In the genomic region with DNA sequence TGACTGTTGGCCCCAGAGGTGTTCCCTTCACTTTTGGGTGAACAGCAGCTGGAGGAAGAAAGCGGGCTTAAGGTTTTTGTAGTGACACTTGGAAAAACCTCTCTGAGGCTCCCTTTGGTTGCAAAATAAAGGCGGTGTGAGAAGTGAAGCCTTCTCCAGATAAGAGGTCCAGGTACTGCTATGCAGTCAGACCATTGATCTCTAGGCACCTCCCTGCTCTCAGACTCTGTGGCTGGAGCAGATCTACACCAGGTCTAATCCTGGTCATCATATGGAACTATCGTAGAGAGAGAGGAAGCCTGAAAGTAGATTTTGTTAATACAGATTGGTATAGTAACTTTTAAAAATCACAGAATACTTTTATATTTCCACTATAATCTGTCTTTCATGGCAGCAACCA, we compare ENCODE assay signal across 12 cellular contexts. TPM values are rescaled to one million over a fixed set of nuclear protein-coding genes. Genes with fewer than 3 reads are reported as not detected.
DNase-seq lines count a peak whose midpoint lies in the region; ATAC-seq and TF ChIP-seq lines count a peak whose summit lies in the region.
"Had no signal": no experiment of that assay in that cellular context is flagged by ENCODE, and none has a peak within 500 bp of the region (broad histone marks: within the 10 kb centered on the region; RNA-seq: fewer than 3 reads in every experiment).

No MANE protein-coding gene starts in this region.

- no TSS peak for BruUV-seq in mammary epithelial cell (replicated peaks; lab: Mats Ljungman, UMichigan)

- CTCF ChIA-PET in mammary epithelial cell (lab: Charles Lee; ENCODE audit: low non-redundant PET), result no interaction called here

- H3K4me3 ChIP-seq in mammary epithelial cell (replicated peaks in 1 of 3; ENCODE audit: insufficient read depth in 1 of 3, low read depth in 2 of 3, low read length in 3 of 3) (no peak overlapping the region), gastroesophageal sphincter (no peak overlapping the region), uterus (no peak overlapping the region)
- H3K4me3 ChIP-seq: BLaER1 treated with 17β-estradiol and CSF1 and Interleukin-3, amounts not matched to agents 10 nM and 100 nM had no signal

- no peaks in the 10 kb centered on the region for H3K27me3 Mint-ChIP-seq in osteocyte (ENCODE audit: unreplicated experiment)

- in situ Hi-C loops in mammary epithelial cell (cut with MboI; ENCODE audit: low sequenced_read_pairs in 2 of 2), result no loop called here

- peaks cover 11% of the 10 kb centered on the region for H3K36me3 Mint-ChIP-seq in osteocyte (ENCODE audit: unreplicated experiment)

- no peak for ATAC-seq in gastroesophageal sphincter

- peaks cover 53% of the 10 kb centered on the region for H3K4me1 ChIP-seq in mammary epithelial cell (ENCODE audit: insufficient read depth, low read length)
- H3K4me1 ChIP-seq in gastroesophageal sphincter, result peaks cover 14 to 97% (median 57%) of the 10 kb centered on the region in 3 donors
- peaks cover 4 to 7% of the 10 kb centered on the region in 2 donors for H3K4me1 ChIP-seq in uterus

- H3K79me2 ChIP-seq in mammary epithelial cell (ENCODE audit: insufficient read depth, low read length), result peaks cover 52% of the 10 kb centered on the region

- TF ChIP-seq CTCF in mammary epithelial cell (conservative IDR thresholded peaks at IDR 0.05 in 1 of 2, IDR thresholded peaks at IDR 0.05 in 1 of 2; ENCODE audit: extremely low read depth in 1 of 2, insufficient read depth in 1 of 2, low read depth in 1 of 2, low read length in 2 of 2) (no peak), gastroesophageal sphincter (IDR thresholded peaks at IDR 0.05) (no peak), osteocyte (IDR thresholded peaks at IDR 0.05) (no peak), uterus (IDR thresholded peaks at IDR 0.05) (no peak)

- peaks cover 82% of the 10 kb centered on the region for H3K4me1 Mint-ChIP-seq in osteocyte (ENCODE audit: unreplicated experiment)

- H3K27ac Mint-ChIP-seq in osteocyte (ENCODE audit: unreplicated experiment), result peak overlapping the region; percentile 90

- no peak overlapping the region for H3K4me2 ChIP-seq in mammary epithelial cell (ENCODE audit: insufficient read depth, low read depth, low read length)
- H3K4me2 ChIP-seq: BLaER1 treated with 17β-estradiol and CSF1 and Interleukin-3, amounts not matched to agents 10 nM and 100 nM had no signal

- DNase-seq in mammary epithelial cell, result no peak
- no peak for DNase-seq in osteocyte (ENCODE audit: extremely low spot score, unreplicated experiment)
- no peak for DNase-seq in uterus
- DNase-seq in C1 segment of cervical spinal cord (lab: John Stamatoyannopoulos, UW), result no peak
- no peak for DNase-seq in NCI-H2196 (lab: John Stamatoyannopoulos, UW; ENCODE audit: unreplicated experiment)
- no peak for DNase-seq in GM19240 (ENCODE audit: insufficient read length, low spot score)
- DNase-seq: DMS 273 treated with DMSO at 0.1 percent for 48 hours, NCI-H1048, NCI-H345, NCI-H526 treated with DMSO at 0.1 percent for 48 hours had no signal

- no peak for TF ChIP-seq EP300 in gastroesophageal sphincter (IDR thresholded peaks at IDR 0.05)

- no peak overlapping the region for H3K9ac ChIP-seq in mammary epithelial cell (ENCODE audit: insufficient read depth, low read length)
- H3K9ac ChIP-seq: BLaER1 treated with 17β-estradiol and CSF1 and Interleukin-3, amounts not matched to agents 10 nM and 100 nM had no signal

- intact Hi-C loops in mammary epithelial cell (cut with micrococcal nuclease), result loop anchor here (10.0 kb wide), 1 partner anchor 165 kb away; a partner anchor contains a TSS
- intact Hi-C loops in uterus (cut with DNase I; ENCODE audit: low total_unique reads), result no loop called here

- 95% methylated on average over 3 of the region's 3 CpGs for WGBS in mammary epithelial cell (ENCODE audit: low coverage, missing lambda C conversion rate)
- 77 to 88% methylated on average over 1 to 2 of the region's 3 CpGs for WGBS in gastroesophageal sphincter (ENCODE audit: low coverage in 1 of 2), 2 donors

- H3K27ac ChIP-seq in mammary epithelial cell (ENCODE audit: insufficient read depth, low read depth, low read length), result no peak overlapping the region
- peak overlapping the region in 3 of 4 donors; percentile 64 to 73 (median 67) for H3K27ac ChIP-seq in gastroesophageal sphincter
- peak overlapping the region; percentile 25 for H3K27ac ChIP-seq in uterus
- H3K27ac ChIP-seq: BLaER1 treated with 17β-estradiol and CSF1 and Interleukin-3, amounts not matched to agents 10 nM and 100 nM had no signal

- H4K20me1 ChIP-seq in mammary epithelial cell (ENCODE audit: insufficient read depth, low read length), result no peaks in the 10 kb centered on the region

- H3K36me3 ChIP-seq in mammary epithelial cell (ENCODE audit: insufficient read depth, low read length) (no peaks in the 10 kb centered on the region), gastroesophageal sphincter (no peaks in the 10 kb centered on the region), uterus (no peaks in the 10 kb centered on the region)

- H2AFZ ChIP-seq in mammary epithelial cell (ENCODE audit: low read depth, low read length), result peak overlapping the region; percentile 54

- H3K9me3 Mint-ChIP-seq in osteocyte (ENCODE audit: unreplicated experiment), result no peaks in the 10 kb centered on the region

- H3K9me3 ChIP-seq in mammary epithelial cell (replicated peaks; ENCODE audit: insufficient read depth, low read length), result no peaks in the 10 kb centered on the region
- H3K9me3 ChIP-seq in gastroesophageal sphincter, result no peaks in the 10 kb centered on the region
- H3K9me3 ChIP-seq in uterus, result no peaks in the 10 kb centered on the region
- H3K9me3 ChIP-seq: BLaER1 treated with 17β-estradiol and CSF1 and Interleukin-3, amounts not matched to agents 10 nM and 100 nM had no signal

- no peak overlapping the region for H3K4me3 Mint-ChIP-seq in osteocyte (ENCODE audit: unreplicated experiment)

- dilution Hi-C loops in mammary epithelial cell (cut with HindIII; ENCODE audit: low sequenced_read_pairs), result no loop called here

- H3K27me3 ChIP-seq in mammary epithelial cell (ENCODE audit: insufficient read depth, low read length) (no peaks in the 10 kb centered on the region), gastroesophageal sphincter (no peaks in the 10 kb centered on the region), uterus (no peaks in the 10 kb centered on the region)
- H3K27me3 ChIP-seq: BLaER1 treated with 17β-estradiol and CSF1 and Interleukin-3, amounts not matched to agents 10 nM and 100 nM had no signal

- TF ChIP-seq POLR2A in gastroesophageal sphincter (IDR thresholded peaks at IDR 0.05) (no peak), uterus (IDR thresholded peaks at IDR 0.05) (no peak)

RNA-seq across cellular contexts. Expression of a gene that starts 47.5 kb away (rescaled TPM):
- 100 to 1,000 TPM in 1 of 2 donors, 10 to 100 TPM in 1; 37.5 to 125 TPM for total RNA-seq in mammary epithelial cell
- 20.0 TPM for polyA plus RNA-seq in mammary epithelial cell
- 33.9 TPM for polyA minus RNA-seq in mammary epithelial cell
- total RNA-seq in gastroesophageal sphincter, result 100 to 1,000 TPM; 113 to 129 (median 118) TPM
- 66.6 and 71.8 TPM in 2 replicates for total RNA-seq in osteocyte
- total RNA-seq in uterus, result 100 to 1,000 TPM in 1 of 4 donors, 10 to 100 TPM in 3; 50.7 to 115 (median 72.0) TPM
